In genomic region chr17:19992803-19993713, GRCh38 we compare ENCODE assay signal across 8 cellular contexts. TPM values are rescaled to one million over a fixed set of nuclear protein-coding genes. Genes with fewer than 3 reads are reported as not detected.
DNase-seq lines count a peak whose midpoint lies in the region; ATAC-seq and TF ChIP-seq lines count a peak whose summit lies in the region.

No MANE protein-coding gene starts in this region.

- POLR2A ChIA-PET in MCF 10A (lab: Yijun Ruan, JAX) = interaction anchor here (0.6 to 2.2 kb wide), 5 partner anchors 15 to 124 kb away, joined by 4 to 8 read pairs (median 4); partner anchors contain the start of gene SPECC1

- H3K4me3 Mint-ChIP-seq in MCF 10A (ENCODE audit: unreplicated experiment) = no peak overlapping the region
- peak overlapping the region in 2 of 5 donors; percentile 29 to 62 for H3K4me3 Mint-ChIP-seq in immature natural killer cell

- BruUV-seq in MCF 10A (replicated peaks; lab: Mats Ljungman, UMichigan) = no TSS peak

- peak overlapping the region; percentile 1; the same call in 1 of the 2 replicates for H3K4me3 ChIP-seq in WI38 (ENCODE audit: low read depth, low read length)

- peak overlapping the region; percentile 41 for H3K27ac Mint-ChIP-seq in MCF 10A (ENCODE audit: low read depth, unreplicated experiment)
- no peak overlapping the region for H3K27ac Mint-ChIP-seq in immature natural killer cell

- H3K4me1 Mint-ChIP-seq in MCF 10A (ENCODE audit: insufficient read depth, unreplicated experiment) (peaks cover 10% of the 10 kb centered on the region), immature natural killer cell (peaks cover 0 to 1% of the 10 kb centered on the region in 2 donors)

- TF ChIP-seq CTCF in WI38 (IDR thresholded peaks at IDR 0.05; ENCODE audit: low read depth, low read length) (peak; percentile 53), MCF 10A (IDR thresholded peaks at IDR 0.05; ENCODE audit: unreplicated experiment) (peak; percentile 63)

- H3K9me3 Mint-ChIP-seq in MCF 10A (ENCODE audit: unreplicated experiment) (no peaks in the 10 kb centered on the region), immature natural killer cell (no peaks in the 10 kb centered on the region)

- intact Hi-C loops in MCF 10A (cut with micrococcal nuclease) = loop anchor here (1.0 to 5.0 kb wide), 3 partner anchors 16 to 234 kb away; partner anchors contain the start of gene SPECC1

- peak; percentile 89 for DNase-seq in A172 (ENCODE audit: low spot score)
- peak; percentile 84 for DNase-seq in NCI-H2227 treated with DMSO at 0.1 percent for 48 hours (lab: John Stamatoyannopoulos, UW)
- DNase-seq in MCF 10A (ENCODE audit: unreplicated experiment) = peak; percentile 89
- DNase-seq in immature natural killer cell = peak; percentile 69 to 75 (median 74)
- DNase-seq in stimulated activated CD4-positive, alpha-beta T cell treated with anti-CD3 and anti-CD28 coated beads, Interleukin-15, amount 100 ng/mL, for 1 hour (ENCODE audit: low read depth in 1 of 2, low spot score in 1 of 2) = peak; percentile 45 to 57

- H3K36me3 Mint-ChIP-seq in MCF 10A (ENCODE audit: insufficient read depth, unreplicated experiment) (no peaks in the 10 kb centered on the region), immature natural killer cell (no peaks in the 10 kb centered on the region)

- ATAC-seq in GM18517 (IDR thresholded peaks at IDR 0.05; ENCODE audit: unreplicated experiment) = peak; percentile 86
- peak; percentile 80 for ATAC-seq in HG03280 (IDR thresholded peaks at IDR 0.05; ENCODE audit: unreplicated experiment)

- CTCF ChIA-PET in MCF 10A (lab: Yijun Ruan, JAX) = interaction anchor here (0.6 to 7.5 kb wide), 29 partner anchors 8 to 1062 kb away, joined by 3 to 100 read pairs (median 5); partner anchors contain the start of genes AKAP10 and SPECC1

- peaks cover 10% of the 10 kb centered on the region for H3K27me3 Mint-ChIP-seq in MCF 10A (ENCODE audit: insufficient read depth, unreplicated experiment)
- H3K27me3 Mint-ChIP-seq in immature natural killer cell (ENCODE audit: low read depth in 3 of 3) = peaks cover 2 to 9% (median 5%) of the 10 kb centered on the region in 3 donors

RNA-seq across cellular contexts. Expression of gene AKAP10, which starts 15.4 kb away (rescaled TPM):
- 32.8 and 35.8 TPM in 2 replicates for total RNA-seq in A172 (2014; rRNA removed; shearing (Covaris generic))
- total RNA-seq in MCF 10A (2022) = 33.7 and 34.1 TPM in 2 replicates
- polyA plus RNA-seq in immature natural killer cell = 10 to 100 TPM in 2 of 3 donors, 1 to 10 TPM in 1; 9.9 to 21.6 (median 14.7) TPM

RNA-seq across cellular contexts. Expression of gene SPECC1, which starts 16.1 kb away (rescaled TPM):
- 87.3 and 96.6 TPM in 2 replicates for total RNA-seq in A172 (2014; rRNA removed; shearing (Covaris generic))
- total RNA-seq in MCF 10A (2022) = 48.7 and 55.3 TPM in 2 replicates
- 10 to 100 TPM in 2 of 3 donors, 1 to 10 TPM in 1; 6.0 to 43.3 (median 25.5) TPM for polyA plus RNA-seq in immature natural killer cell

Comparison
In these comparisons a context has a peak if more than half of its experiments do, and no peak if none do; other contexts are left out.
1. Peak in every context shown above with its lines: DNase-seq, ATAC-seq and H3K4me3 ChIP-seq.